8 cellular contexts compared by ENCODE assay signal in the genomic region with DNA sequence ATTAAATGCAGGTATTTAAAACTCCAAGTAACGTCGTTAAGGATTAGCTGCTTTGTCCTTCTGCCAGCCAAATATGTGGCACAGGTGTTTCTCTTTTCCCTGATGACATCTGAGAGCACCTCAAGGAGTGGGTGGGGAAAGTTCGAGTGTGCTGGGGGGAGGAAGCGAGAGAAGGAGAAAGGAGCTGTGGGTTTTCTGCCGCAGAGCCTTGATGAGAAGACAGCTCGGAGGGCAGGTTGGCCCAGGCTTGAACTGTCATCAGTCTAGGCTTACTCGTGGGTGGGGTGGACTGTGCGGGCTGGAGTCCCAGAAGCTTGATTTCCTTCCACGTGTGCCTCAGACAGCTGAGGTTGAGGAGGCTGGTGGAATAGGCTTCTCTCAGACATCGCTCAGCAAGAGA. TPM values are rescaled to one million over a fixed set of nuclear protein-coding genes. Genes with fewer than 3 reads are reported as not detected.
DNase-seq lines count a peak whose midpoint lies in the region; ATAC-seq, FAIRE-seq and TF ChIP-seq lines count a peak whose summit lies in the region.

No MANE protein-coding gene starts in this region.

- no peaks in the 10 kb centered on the region for H3K9me3 Mint-ChIP-seq in T-helper 2 cell treated with Interferon-gamma antibody and Interleukin-4, amounts not matched to agents 5 μg/mL and 100 μg/mL, for 36 hours

- in situ Hi-C loops in KBM-7 (cut with MboI; ENCODE audit: low pct_unique_long_range_greater_than_20kb, low sequenced_read_pairs), result no loop called here

- no peaks in the 10 kb centered on the region for H3K27me3 Mint-ChIP-seq in T-helper 2 cell treated with Interferon-gamma antibody and Interleukin-4, amounts not matched to agents 5 μg/mL and 100 μg/mL, for 36 hours (ENCODE audit: low read depth)

- peaks cover 39% of the 10 kb centered on the region for H3K36me3 Mint-ChIP-seq in T-helper 2 cell treated with Interferon-gamma antibody and Interleukin-4, amounts not matched to agents 5 μg/mL and 100 μg/mL, for 36 hours (ENCODE audit: low read depth)

- FAIRE-seq in bronchial epithelial cell (lab: Jason Lieb, UNC) (no peak), urothelium cell line (lab: Jason Lieb, UNC) (no peak)

- no peaks in the 10 kb centered on the region for H3K36me3 ChIP-seq in bronchial epithelial cell (ENCODE audit: control insufficient read depth, insufficient read depth, low read length)

- H3K27ac Mint-ChIP-seq in T-helper 2 cell treated with Interferon-gamma antibody and Interleukin-4, amounts not matched to agents 5 μg/mL and 100 μg/mL, for 36 hours, result peak overlapping the region; percentile 70

- no peak overlapping the region for H3K4me3 ChIP-seq in bronchial epithelial cell (ENCODE audit: low read depth, low read length)

- DNase-seq in T-helper 2 cell treated with Interferon-gamma antibody and Interleukin-4, amounts not matched to agents 5 μg/mL and 100 μg/mL, for 36 hours (ENCODE audit: low spot score), result peak; percentile 78
- DNase-seq in bronchial epithelial cell (ENCODE audit: low read depth) (peak; percentile 48), urothelium cell line (ENCODE audit: low spot score) (no peak), EL (no peak), KBM-7 (no peak)
- DNase-seq in stimulated activated CD4-positive, alpha-beta T cell treated with anti-CD3 and anti-CD28 coated beads, Interleukin-4, amount 100 ng/mL, for 24 hours, result peak; percentile 86

- H3K27me3 ChIP-seq in bronchial epithelial cell (ENCODE audit: control insufficient read depth, insufficient read depth, low read length), result no peaks in the 10 kb centered on the region

- TF ChIP-seq CTCF in bronchial epithelial cell (IDR thresholded peaks at IDR 0.05; ENCODE audit: insufficient read depth, low read length, severe bottlenecking), result no peak

- ATAC-seq in GM18517 (IDR thresholded peaks at IDR 0.05; ENCODE audit: unreplicated experiment) (peak; percentile 58), HG02678 (IDR thresholded peaks at IDR 0.05; ENCODE audit: unreplicated experiment) (peak; percentile 66)

- peaks cover 80% of the 10 kb centered on the region for H3K4me1 Mint-ChIP-seq in T-helper 2 cell treated with Interferon-gamma antibody and Interleukin-4, amounts not matched to agents 5 μg/mL and 100 μg/mL, for 36 hours (ENCODE audit: low read depth)

- H3K4me3 Mint-ChIP-seq in T-helper 2 cell treated with Interferon-gamma antibody and Interleukin-4, amounts not matched to agents 5 μg/mL and 100 μg/mL, for 36 hours, result peak overlapping the region; percentile 74

RNA-seq across cellular contexts. Expression of a gene that starts 15.9 kb away (rescaled TPM):
- 11.3 and 15.7 TPM in 2 replicates for total RNA-seq in bronchial epithelial cell

Comparison
In these comparisons a context has a peak if more than half of its experiments do, and no peak if none do; other contexts are left out.
1. DNase-seq: peak in T-helper 2 cell treated with Interferon-gamma antibody and Interleukin-4, amounts not matched to agents 5 μg/mL and 100 μg/mL, for 36 hours (single experiment), bronchial epithelial cell (single experiment) and stimulated activated CD4-positive, alpha-beta T cell treated with anti-CD3 and anti-CD28 coated beads, Interleukin-4, amount 100 ng/mL, for 24 hours (single experiment); none in urothelium cell line (single experiment), EL (single experiment) and KBM-7 (single experiment).